ENCODE assay signal across 9 cellular contexts in genomic region chr4:44493924-44494323, GRCh38. TPM values are rescaled to one million over a fixed set of nuclear protein-coding genes. Genes with fewer than 3 reads are reported as not detected.
DNase-seq lines count a peak whose midpoint lies in the region; ATAC-seq and TF ChIP-seq lines count a peak whose summit lies in the region.
"Had no signal": no experiment of that assay in that cellular context is flagged by ENCODE, and none has a peak within 500 bp of the region (broad histone marks: within the 10 kb centered on the region; RNA-seq: fewer than 3 reads in every experiment).

No MANE protein-coding gene starts in this region.

- intact Hi-C loops in thyroid gland (cut with DNase I): no loop called here

- TF ChIP-seq POLR2A in thyroid gland (IDR thresholded peaks at IDR 0.05): no peak

- H3K79me2 ChIP-seq in MM.1S (ENCODE audit: low read length): no peaks in the 10 kb centered on the region

- no peak overlapping the region for H2AFZ ChIP-seq in MM.1S (ENCODE audit: low read length)

- ATAC-seq in HG02610 (IDR thresholded peaks at IDR 0.05; ENCODE audit: unreplicated experiment): no peak
- no peak for ATAC-seq in stimulated activated naive CD8-positive, alpha-beta T cell treated with anti-CD3 and anti-CD28 coated beads, Interleukin-15, Interleukin-2, amounts not matched to agents 100 U/mL and 50 U/mL, for 24 hours
- no peak for ATAC-seq in HG03457 (IDR thresholded peaks at IDR 0.05; ENCODE audit: unreplicated experiment)

- H3K27ac ChIP-seq in MM.1S (ENCODE audit: low read length) (no peak overlapping the region), thyroid gland (no peak overlapping the region)

- H3K4me1 ChIP-seq in MM.1S (ENCODE audit: low read length): no peaks in the 10 kb centered on the region
- no peaks in the 10 kb centered on the region for H3K4me1 ChIP-seq in thyroid gland

- H3F3A ChIP-seq in MM.1S (ENCODE audit: insufficient read depth, low read length): no peaks in the 10 kb centered on the region

- H3K27me3 ChIP-seq in MM.1S (replicated peaks; ENCODE audit: insufficient read depth, low read length) (no peaks in the 10 kb centered on the region), thyroid gland (no peaks in the 10 kb centered on the region)

- H3K4me3 ChIP-seq in MM.1S (ENCODE audit: low read length) (no peak overlapping the region), epithelial cell of proximal tubule (ENCODE audit: low read depth, low read length) (no peak overlapping the region), thyroid gland (replicated peaks in 1 of 3) (no peak overlapping the region)

- H3K4me2 ChIP-seq in MM.1S (ENCODE audit: low read depth, low read length): no peak overlapping the region

- 28 to 33% methylated on average over 6 of the region's 6 CpGs for WGBS in thyroid gland, 2 donors

- DNase-seq in SIG-M5 treated with dmso at 0.1 percent for 504 hours (lab: John Stamatoyannopoulos, UW; ENCODE audit: unreplicated experiment): peak; percentile 16
- DNase-seq in SIG-M5 (lab: John Stamatoyannopoulos, UW): no peak
- DNase-seq in MM.1S: peak; percentile 36
- no peak for DNase-seq in epithelial cell of proximal tubule (ENCODE audit: low read depth)
- peak; percentile 29 to 37 for DNase-seq in thyroid gland
- DNase-seq in stimulated activated naive CD8-positive, alpha-beta T cell treated with anti-CD3 and anti-CD28 coated beads, Interleukin-15, Interleukin-2, amounts not matched to agents 100 U/mL and 50 U/mL, for 24 hours: no peak

- TF ChIP-seq CTCF in MM.1S (IDR thresholded peaks at IDR 0.05; ENCODE audit: low read length): peak; percentile 36
- TF ChIP-seq CTCF in epithelial cell of proximal tubule (conservative IDR thresholded peaks at IDR 0.05; ENCODE audit: low read depth, low read length): peak; percentile 58
- peak in 4 of 6 experiments; percentile 13 to 71 (median 40) for TF ChIP-seq CTCF in thyroid gland (IDR thresholded peaks at IDR 0.05)

- no peak overlapping the region for H3K9ac ChIP-seq in MM.1S (ENCODE audit: low read length)

- H3K36me3 ChIP-seq in MM.1S (replicated peaks; ENCODE audit: insufficient read depth, low read length): no peaks in the 10 kb centered on the region
- no peaks in the 10 kb centered on the region for H3K36me3 ChIP-seq in thyroid gland

- H4K20me1 ChIP-seq in MM.1S (ENCODE audit: insufficient read depth, low read length): no peaks in the 10 kb centered on the region

- no peaks in the 10 kb centered on the region for H3K9me3 ChIP-seq in MM.1S (replicated peaks; ENCODE audit: insufficient read depth, low read length)
- no peaks in the 10 kb centered on the region for H3K9me3 ChIP-seq in thyroid gland

- H3K9me2 ChIP-seq in MM.1S (replicated peaks; ENCODE audit: insufficient read depth, low read length): no peaks in the 10 kb centered on the region

RNA-seq across cellular contexts. Expression of gene KCTD8, which starts 45.3 kb away (rescaled TPM):
- total RNA-seq in epithelial cell of proximal tubule: not detected in 2 replicates
- total RNA-seq in thyroid gland: 10 to 100 TPM in 3 of 4 donors, 1 to 10 TPM in 1; 5.8 to 16.8 (median 16.0) TPM
- total RNA-seq: activated CD8-positive, alpha-beta memory T cell treated with anti-CD3 and anti-CD28 coated beads for 36 hours had no signal

Comparison
In these comparisons a context has a peak if more than half of its experiments do, and no peak if none do; other contexts are left out.
1. DNase-seq: peak in SIG-M5 treated with dmso at 0.1 percent for 504 hours (single experiment), MM.1S (single experiment) and thyroid gland (2 of 2); none in SIG-M5 (single experiment), epithelial cell of proximal tubule (single experiment) and stimulated activated naive CD8-positive, alpha-beta T cell treated with anti-CD3 and anti-CD28 coated beads, Interleukin-15, Interleukin-2, amounts not matched to agents 100 U/mL and 50 U/mL, for 24 hours (single experiment).
2. Peak in every context shown above with its lines, with median percentiles within 50 percentile points of each other: CTCF ChIP-seq.